Comparison of ENCODE assay signal across 24 cellular contexts in genomic region chr16:12211870-12212690, GRCh38.
"Had no signal": no experiment of that assay in that cellular context is flagged by ENCODE, and none has a peak within 500 bp of the region (broad histone marks: within the 10 kb centered on the region; RNA-seq: fewer than 3 reads in every experiment).

No MANE protein-coding gene starts in this region.

- H3K4me3 Mint-ChIP-seq: activated CD8-positive, alpha-beta T cell treated with anti-CD3 and anti-CD28 coated beads, Interleukin-2, amount 10 ng/mL, durations not matched to agents 7 days and 5 days; activated naive CD4-positive, alpha-beta T cell treated with anti-CD3 and anti-CD28 coated beads, Interleukin-2, amount 50 U/mL, for 24 hours; activated T-helper 1 cell treated with anti-CD3 and anti-CD28 coated beads, Interleukin-12 subunit alpha, Interleukin-12 subunit beta, Interleukin-2, Interleukin-4 antibody, amounts not matched to agents 30 ng/mL and 10 ng/mL and 1 ng/mL, durations not matched to agents 14 hours and 24 hours and 36 hours; naive thymus-derived CD4-positive, alpha-beta T cell; stimulated activated naive CD8-positive, alpha-beta T cell treated with anti-CD3 and anti-CD28 coated beads, Interleukin-15, Interleukin-2, amounts not matched to agents 100 ng/mL and 50 ng/mL, for 24 hours; T-helper 17 cell had no signal

- ATAC-seq: activated CD8-positive, alpha-beta T cell treated with anti-CD3 and anti-CD28 coated beads, Interleukin-2, amount 10 ng/mL, durations not matched to agents 7 days and 5 days; body of pancreas; left cardiac atrium; lower lobe of right lung; naive thymus-derived CD4-positive, alpha-beta T cell; psoas muscle; right cardiac atrium; T-helper 17 cell had no signal

- DNase-seq: activated CD4-positive, alpha-beta T cell treated with anti-CD3 and anti-CD28 coated beads, Interleukin-2, amount 50 U/mL, for 1 hour; activated CD4-positive, CD25-positive, alpha-beta regulatory T cell treated with anti-CD3 and anti-CD28 coated beads, Interleukin-2, amount 50 U/mL, for 72 hours; activated CD8-positive, alpha-beta T cell treated with anti-CD3 and anti-CD28 coated beads, Interleukin-2, amount 10 ng/mL, durations not matched to agents 7 days and 5 days; activated gamma-delta T cell treated with Interleukin-2 at 50 U/mL for 16 hours; anterior cingulate cortex; body of pancreas; cortex of kidney; effector CD4-positive, alpha-beta T cell; foreskin melanocyte; glutamatergic neuron; hypothalamus; left cardiac atrium; lower lobe of right lung; naive thymus-derived CD4-positive, alpha-beta T cell; psoas muscle; right cardiac atrium; stimulated activated CD4-positive, alpha-beta T cell treated with anti-CD3 and anti-CD28 coated beads, Interleukin-1b, Interleukin-23, amount 100 ng/mL, for 48 hours; substantia nigra; SW 1271; T-helper 17 cell; thyroid gland had no signal

- H3K27me3 Mint-ChIP-seq: activated naive CD4-positive, alpha-beta T cell treated with anti-CD3 and anti-CD28 coated beads, Interleukin-2, amount 50 U/mL, for 24 hours; naive thymus-derived CD4-positive, alpha-beta T cell; stimulated activated naive CD8-positive, alpha-beta T cell treated with anti-CD3 and anti-CD28 coated beads, Interleukin-15, Interleukin-2, amounts not matched to agents 100 ng/mL and 50 ng/mL, for 24 hours; T-helper 17 cell had no signal

- H3K9me3 Mint-ChIP-seq: activated naive CD4-positive, alpha-beta T cell treated with anti-CD3 and anti-CD28 coated beads, Interleukin-2, amount 50 U/mL, for 24 hours; activated T-helper 1 cell treated with anti-CD3 and anti-CD28 coated beads, Interleukin-12 subunit alpha, Interleukin-12 subunit beta, Interleukin-2, Interleukin-4 antibody, amounts not matched to agents 30 ng/mL and 10 ng/mL and 1 ng/mL, durations not matched to agents 14 hours and 24 hours and 36 hours had no signal

- H3K4me1 Mint-ChIP-seq: activated naive CD4-positive, alpha-beta T cell treated with anti-CD3 and anti-CD28 coated beads, Interleukin-2, amount 50 U/mL, for 24 hours; T-helper 17 cell had no signal

- H3K27ac Mint-ChIP-seq: activated CD8-positive, alpha-beta T cell treated with anti-CD3 and anti-CD28 coated beads, Interleukin-2, amount 10 ng/mL, durations not matched to agents 7 days and 5 days; activated naive CD4-positive, alpha-beta T cell treated with anti-CD3 and anti-CD28 coated beads, Interleukin-2, amount 50 U/mL, for 24 hours; activated T-helper 1 cell treated with anti-CD3 and anti-CD28 coated beads, Interleukin-12 subunit alpha, Interleukin-12 subunit beta, Interleukin-2, Interleukin-4 antibody, amounts not matched to agents 30 ng/mL and 10 ng/mL and 1 ng/mL, durations not matched to agents 14 hours and 24 hours and 36 hours; stimulated activated naive CD8-positive, alpha-beta T cell treated with anti-CD3 and anti-CD28 coated beads, Interleukin-15, Interleukin-2, amounts not matched to agents 100 ng/mL and 50 ng/mL, for 24 hours; T-helper 17 cell had no signal
